In genomic region chr3:65411367-65411766, GRCh38 we compare ENCODE assay signal across 20 cellular contexts.
A peak's percentile ranks its signal among the peaks of the same experiment; 100 is the strongest.
DNase-seq lines count a peak whose midpoint lies in the region; ATAC-seq, FAIRE-seq and TF ChIP-seq lines count a peak whose summit lies in the region.
"Had no signal": no experiment of that assay in that cellular context is flagged by ENCODE, and none has a peak within 500 bp of the region (broad histone marks: within the 10 kb centered on the region; RNA-seq: fewer than 3 reads in every experiment).

No MANE protein-coding gene starts in this region.

- no peaks in the 10 kb centered on the region for H3K9me1 ChIP-seq in endothelial cell of umbilical vein (replicated peaks; ENCODE audit: control insufficient read depth, extremely low read depth, insufficient read depth, low read length)

- H3K4me3 ChIP-seq in left ventricle myocardium inferior (no peak overlapping the region), GM23338 (no peak overlapping the region), endothelial cell of umbilical vein (replicated peaks in 1 of 3; ENCODE audit: insufficient read depth in 1 of 3, low read depth in 1 of 3, low read length in 3 of 3) (no peak overlapping the region), sigmoid colon (no peak overlapping the region)
- H3K4me3 ChIP-seq: HAP-1 had no signal

- H3K79me2 ChIP-seq in GM23338 (replicated peaks; ENCODE audit: insufficient read depth) (no peaks in the 10 kb centered on the region), endothelial cell of umbilical vein (ENCODE audit: control insufficient read depth, insufficient read depth, low read length) (no peaks in the 10 kb centered on the region)

- no peaks in the 10 kb centered on the region for H3K36me3 ChIP-seq in left ventricle myocardium inferior
- no peaks in the 10 kb centered on the region for H3K36me3 ChIP-seq in GM23338 (ENCODE audit: insufficient read depth)
- H3K36me3 ChIP-seq in endothelial cell of umbilical vein (ENCODE audit: control insufficient read depth in 2 of 2, extremely low read depth in 1 of 2, insufficient read depth in 2 of 2, low read length in 2 of 2), result no peaks in the 10 kb centered on the region
- no peaks in the 10 kb centered on the region for H3K36me3 ChIP-seq in sigmoid colon
- H3K36me3 ChIP-seq: HAP-1 had no signal

- H3K9me2 ChIP-seq in GM23338 (ENCODE audit: insufficient read depth), result no peaks in the 10 kb centered on the region; the same call in 1 of the 2 replicates

- H3K9me3 ChIP-seq in left ventricle myocardium inferior (replicated peaks), result no peaks in the 10 kb centered on the region
- no peaks in the 10 kb centered on the region for H3K9me3 ChIP-seq in endothelial cell of umbilical vein (replicated peaks; ENCODE audit: control insufficient read depth, insufficient read depth, low read length)
- no peaks in the 10 kb centered on the region for H3K9me3 ChIP-seq in sigmoid colon
- H3K9me3 ChIP-seq: HAP-1 had no signal

- peaks cover 3% of the 10 kb centered on the region; the same call in 2 of the 3 replicates for H3K36me3 Mint-ChIP-seq in GM23338 (ENCODE audit: low read depth)
- H3K36me3 Mint-ChIP-seq: CD14-positive monocyte; CD8-positive, alpha-beta T cell had no signal

- TF ChIP-seq EP300 in sigmoid colon (IDR thresholded peaks at IDR 0.05), result no peak

- H3K4me2 ChIP-seq in GM23338, result no peak overlapping the region
- peak overlapping the region; percentile 19 for H3K4me2 ChIP-seq in endothelial cell of umbilical vein (ENCODE audit: insufficient read depth, low read length)

- FAIRE-seq in endothelial cell of umbilical vein (lab: Jason Lieb, UNC), result peak; percentile 83
- FAIRE-seq: D721Med, G401.6, GM12891, H1 had no signal

- H2AFZ ChIP-seq in GM23338 (no peak overlapping the region), endothelial cell of umbilical vein (ENCODE audit: low read depth, low read length) (no peak overlapping the region)

- CTCF ChIA-PET in endothelial cell of umbilical vein (lab: Charles Lee), result interaction anchor here (1.0 to 1.1 kb wide), 2 partner anchors 12 to 69 kb away, joined by 4 to 5 read pairs; no protein-coding TSS in a partner anchor

- no peaks in the 10 kb centered on the region for H3F3A ChIP-seq in GM23338 (replicated peaks; ENCODE audit: low read depth)

- peaks cover 3% of the 10 kb centered on the region for H3K27me3 Mint-ChIP-seq in GM23338 (ENCODE audit: insufficient read depth, low read depth, poor library complexity)
- H3K27me3 Mint-ChIP-seq: B cell had no signal

- peaks cover 53% of the 10 kb centered on the region for H3K4me1 ChIP-seq in left ventricle myocardium inferior
- H3K4me1 ChIP-seq in GM23338 (ENCODE audit: insufficient read depth), result peaks cover 3% of the 10 kb centered on the region
- peaks cover 28% of the 10 kb centered on the region for H3K4me1 ChIP-seq in endothelial cell of umbilical vein (ENCODE audit: control insufficient read depth, extremely low read depth, insufficient read depth, low read length)
- peaks cover 0 to 72% (median 52%) of the 10 kb centered on the region in 4 donors for H3K4me1 ChIP-seq in sigmoid colon
- H3K4me1 ChIP-seq: HAP-1 had no signal

- H3K27me3 ChIP-seq in left ventricle myocardium inferior (ENCODE audit: low read depth), result no peaks in the 10 kb centered on the region
- H3K27me3 ChIP-seq in GM23338 (ENCODE audit: insufficient read depth), result no peaks in the 10 kb centered on the region
- no peaks in the 10 kb centered on the region for H3K27me3 ChIP-seq in endothelial cell of umbilical vein (ENCODE audit: control insufficient read depth in 2 of 2, insufficient read depth in 2 of 2, low read length in 2 of 2)
- no peaks in the 10 kb centered on the region for H3K27me3 ChIP-seq in sigmoid colon

- H3K4me1 Mint-ChIP-seq in GM23338, result peaks cover 26% of the 10 kb centered on the region
- H3K4me1 Mint-ChIP-seq: B cell had no signal

- TF ChIP-seq POLR2A in endothelial cell of umbilical vein (IDR thresholded peaks at IDR 0.05; ENCODE audit: low read depth, low read length) (no peak), sigmoid colon (IDR thresholded peaks at IDR 0.05) (no peak)

- ATAC-seq in Right ventricle myocardium superior (ENCODE audit: poor library complexity), result no peak
- ATAC-seq in GM23338, result no peak
- no peak for ATAC-seq in GM21390 (IDR thresholded peaks at IDR 0.05; ENCODE audit: unreplicated experiment)
- ATAC-seq: CD8-positive, alpha-beta T cell had no signal

- no peaks in the 10 kb centered on the region for H3K9me3 Mint-ChIP-seq in GM23338

- no peak overlapping the region for H3K4me3 Mint-ChIP-seq in GM23338
- H3K4me3 Mint-ChIP-seq: B cell; CD14-positive monocyte; CD8-positive, alpha-beta T cell had no signal

- no TSS peak for BruUV-seq in endothelial cell of umbilical vein (replicated peaks; lab: Mats Ljungman, UMichigan)

- H3K9ac ChIP-seq in endothelial cell of umbilical vein (replicated peaks; ENCODE audit: extremely low read depth, insufficient read depth, low read length), result no peak overlapping the region

- H3K27ac Mint-ChIP-seq in GM23338, result no peak overlapping the region
- H3K27ac Mint-ChIP-seq: B cell; CD8-positive, alpha-beta T cell had no signal

- WGBS in sigmoid colon, 2 donors, result 53 to 58% methylated on average over 3 of the region's 3 CpGs

- TF ChIP-seq CTCF in left ventricle myocardium inferior (IDR thresholded peaks at IDR 0.05; ENCODE audit: borderline replicate concordance), result no peak
- TF ChIP-seq CTCF in GM23338 (conservative IDR thresholded peaks at IDR 0.05; ENCODE audit: low read depth in 2 of 2), result no peak
- no peak for TF ChIP-seq CTCF in endothelial cell of umbilical vein (IDR thresholded peaks at IDR 0.05; ENCODE audit: extremely low read depth in 1 of 2, insufficient read depth in 1 of 2, low read depth in 1 of 2, low read length in 2 of 2)
- TF ChIP-seq CTCF in sigmoid colon (IDR thresholded peaks at IDR 0.05), result no peak

- DNase-seq in left ventricle myocardium inferior (no peak), Right ventricle myocardium superior (no peak), GM23338 (ENCODE audit: low spot score) (no peak), endothelial cell of umbilical vein (ENCODE audit: low read depth, low spot score) (peak; percentile 56), sigmoid colon (no peak), HuH-7.5 (ENCODE audit: low spot score) (no peak), mesenteric fat pad (ENCODE audit: low spot score) (no peak)
- DNase-seq: CD8-positive, alpha-beta T cell; COR-L47; DMS153; DMS79 treated with DMSO at 0.1 percent for 48 hours; EL had no signal

- H4K20me1 ChIP-seq in GM23338 (replicated peaks; ENCODE audit: insufficient read depth) (peaks cover 3% of the 10 kb centered on the region; the same call in 1 of the 2 replicates), endothelial cell of umbilical vein (replicated peaks; ENCODE audit: control insufficient read depth, extremely low read depth, insufficient read depth, low read length) (no peaks in the 10 kb centered on the region)

- intact Hi-C loops in left ventricle myocardium inferior (cut with micrococcal nuclease), result no loop called here
- intact Hi-C loops in Right ventricle myocardium superior (cut with DNase I), result no loop called here
- intact Hi-C loops in endothelial cell of umbilical vein (cut with micrococcal nuclease), result loop anchor here (1.0 to 5.0 kb wide), 2 partner anchors 69 to 879 kb away; no protein-coding TSS in a partner anchor
- intact Hi-C loops in sigmoid colon (cut with DNase I), result loop anchor here (2.0 to 5.0 kb wide), 3 partner anchors 239 to 879 kb away; partner anchors contain the start of gene ADAMTS9

- H3K27ac ChIP-seq in left ventricle myocardium inferior (replicated peaks), result peak overlapping the region; percentile 61
- H3K27ac ChIP-seq in GM23338 (ENCODE audit: low read depth), result peak overlapping the region; percentile 11; the same call in 1 of the 2 replicates
- no peak overlapping the region for H3K27ac ChIP-seq in endothelial cell of umbilical vein (ENCODE audit: insufficient read depth, low read depth, low read length)
- H3K27ac ChIP-seq in sigmoid colon, result peak overlapping the region in 3 of 4 donors; percentile 72 to 80 (median 74)

- POLR2A ChIA-PET in endothelial cell of umbilical vein (lab: Charles Lee), result no interaction called here

- dilution Hi-C loops in endothelial cell of umbilical vein (cut with MboI; ENCODE audit: extremely low pct_ligation_motif_present, low sequenced_read_pairs), result no loop called here

TF ChIP-seq in GM23338, 12 proteins besides CTCF, POLR2A, EP300 and RAD21 (continues in another document):
- no peak for TF ChIP-seq NANOG (IDR thresholded peaks at IDR 0.05; ENCODE audit: borderline replicate concordance)
- no peak for TF ChIP-seq ZNF331 (CRISPR knock-in tag; IDR thresholded peaks at IDR 0.05; ENCODE audit: low read depth)
- no peak for TF ChIP-seq STAT1 (IDR thresholded peaks at IDR 0.05; ENCODE audit: unreplicated experiment)

TF ChIP-seq in endothelial cell of umbilical vein, 7 proteins besides CTCF, POLR2A, EP300 and RAD21:
- TF ChIP-seq FOS (IDR thresholded peaks at IDR 0.05; ENCODE audit: borderline replicate concordance, insufficient read depth, low read length) (no peak), GATA2 (IDR thresholded peaks at IDR 0.05; ENCODE audit: insufficient read depth, insufficient read length, low read depth, low read length) (no peak), MAX (IDR thresholded peaks at IDR 0.05; ENCODE audit: insufficient read depth, insufficient read length) (no peak), POLR2AphosphoS5 (IDR thresholded peaks at IDR 0.05; ENCODE audit: insufficient read depth, low read depth, low read length) (no peak), JUN (IDR thresholded peaks at IDR 0.05; ENCODE audit: borderline replicate concordance, insufficient read depth, insufficient read length, low read depth) (no peak), EZH2 (IDR thresholded peaks at IDR 0.05; ENCODE audit: borderline replicate concordance, low read depth, low read length, severe bottlenecking) (no peak), MYC (IDR thresholded peaks at IDR 0.05; ENCODE audit: low read depth, low read length) (no peak)

Comparison
In these comparisons a context has a peak if more than half of its experiments do, and no peak if none do; other contexts are left out.
1. intact Hi-C loops: an anchor here in endothelial cell of umbilical vein (1.0 to 5.0 kb wide) and sigmoid colon (2.0 to 5.0 kb wide); none called in left ventricle myocardium inferior and Right ventricle myocardium superior.